Comparison of ENCODE assay signal across 8 cellular contexts in the genomic region with DNA sequence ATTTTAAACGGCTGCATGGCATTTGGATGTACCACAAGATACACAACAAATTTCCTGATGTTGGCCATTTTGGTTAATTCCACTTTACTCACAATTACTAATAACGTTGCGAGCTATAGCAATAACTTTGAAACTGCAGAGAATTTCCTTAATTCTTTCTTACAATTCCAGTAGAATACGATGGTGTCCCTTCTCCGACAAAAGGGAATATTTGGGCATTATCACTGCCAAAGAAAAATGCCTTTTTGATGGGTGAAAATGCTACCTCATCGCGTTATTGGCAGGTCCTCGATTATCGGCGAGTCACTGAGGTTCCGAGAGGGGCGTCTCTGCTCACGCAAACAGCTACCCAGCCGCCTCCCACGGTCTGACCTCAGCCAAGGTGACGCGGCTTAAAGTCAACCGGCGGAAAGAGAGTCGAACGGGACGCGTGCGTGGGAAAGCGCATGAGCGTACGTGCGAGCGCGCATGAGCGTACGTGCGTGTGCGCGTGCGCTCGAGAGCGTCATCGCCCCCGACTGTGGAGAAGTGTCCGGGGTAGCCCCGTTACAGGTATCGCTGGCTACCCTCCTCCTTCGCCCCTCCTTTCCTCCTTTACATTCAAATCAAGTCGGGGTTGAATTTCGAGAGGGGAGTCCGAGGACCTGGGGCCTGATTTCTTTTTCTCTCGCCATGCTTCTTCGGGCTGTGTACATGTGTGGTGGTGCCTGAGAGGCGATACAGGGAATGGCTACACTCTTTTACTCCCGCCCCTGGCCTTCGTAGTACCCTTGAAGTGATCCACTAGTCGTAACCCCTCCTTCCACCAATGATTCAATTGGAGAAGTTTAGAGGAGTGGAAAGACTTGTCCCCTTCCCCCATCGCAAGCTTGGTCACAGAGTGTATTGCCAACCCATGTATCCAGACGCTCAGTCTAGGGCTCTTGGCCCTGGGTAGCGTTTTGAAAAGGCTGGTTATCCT. TPM values are rescaled to one million over a fixed set of nuclear protein-coding genes. Genes with fewer than 3 reads are reported as not detected.
A peak's percentile ranks its signal among the peaks of the same experiment; 100 is the strongest.
DNase-seq lines count a peak whose midpoint lies in the region; ATAC-seq, FAIRE-seq and TF ChIP-seq lines count a peak whose summit lies in the region.

A gene (plus strand): TSS at position 495 of the 961 bp plus-strand sequence. CDS start 931 bp downstream, outside the sequence.

- peak; percentile 17 for FAIRE-seq in TTC549 (lab: Jason Lieb, UNC)

- TF ChIP-seq EP300 in sigmoid colon (IDR thresholded peaks at IDR 0.05): peak in 3 of 4 donors; percentile 72 to 95 (median 90)

- TF ChIP-seq CTCF in body of pancreas (IDR thresholded peaks at IDR 0.05) (peak in 1 of 7 experiments; percentile 8), sigmoid colon (IDR thresholded peaks at IDR 0.05) (no peak)

- no peaks in the 10 kb centered on the region for H3K9me3 ChIP-seq in body of pancreas
- no peaks in the 10 kb centered on the region for H3K9me3 ChIP-seq in iPS DF 6.9 (ENCODE audit: control insufficient read depth, insufficient read depth, low read length)
- no peaks in the 10 kb centered on the region for H3K9me3 ChIP-seq in sigmoid colon

- ATAC-seq in HG03064 (IDR thresholded peaks at IDR 0.05; ENCODE audit: low read depth, unreplicated experiment): peak; percentile 92
- ATAC-seq in body of pancreas: peak; percentile 99

- TF ChIP-seq POLR2A in GM18526 (IDR thresholded peaks at IDR 0.05; ENCODE audit: extremely low read depth, insufficient read length) (peak; percentile 89), body of pancreas (IDR thresholded peaks at IDR 0.05) (peak; percentile 76 to 93 (median 92)), sigmoid colon (IDR thresholded peaks at IDR 0.05) (peak; percentile 61 to 86)

- intact Hi-C loops in body of pancreas (cut with DNase I) (loop anchor here (10.0 kb wide), 1 partner anchor 115 kb away; no protein-coding TSS in a partner anchor), sigmoid colon (cut with DNase I) (loop anchor here (5.0 to 10.0 kb wide), 2 partner anchors 363 to 1695 kb away; a partner anchor contains a TSS)

- peak within 1 kb of the TSS; percentile 78 to 89 (median 83) for H3K27ac ChIP-seq in body of pancreas
- H3K27ac ChIP-seq in iPS DF 6.9 (ENCODE audit: low read length): no peak within 1 kb of the TSS
- peak within 1 kb of the TSS; percentile 81 to 89 (median 88) for H3K27ac ChIP-seq in sigmoid colon

- DNase-seq in A172 (ENCODE audit: low spot score) (peak; percentile 71), NCI-H2107 treated with DMSO at 0.1 percent for 48 hours (lab: John Stamatoyannopoulos, UW; ENCODE audit: unreplicated experiment) (peak; percentile 20), body of pancreas (peak; percentile 93 to 96 (median 94)), iPS DF 6.9 (ENCODE audit: low read depth, low spot score) (peak; percentile 60), sigmoid colon (peak; percentile 95)

- H3K4me3 ChIP-seq in body of pancreas (peak within 1 kb of the TSS; percentile 30 to 48), iPS DF 6.9 (ENCODE audit: low read length) (peak within 1 kb of the TSS; percentile 39; the same call in 1 of the 2 replicates), sigmoid colon (peak within 1 kb of the TSS; percentile 53 to 66 (median 64))

- WGBS in body of pancreas, 2 donors: 0% methylated on average over 28 to 56 of the region's 56 CpGs
- no CpG with 5 or more reads among the region's 56 CpGs for WGBS in iPS DF 6.9 (ENCODE audit: insufficient coverage, insufficient read length)
- WGBS in sigmoid colon, 2 donors: 1% methylated on average over 56 of the region's 56 CpGs

- no peaks in the 10 kb centered on the region for H3K36me3 ChIP-seq in body of pancreas (replicated peaks in 1 of 2; ENCODE audit: insufficient read depth in 1 of 2, low read depth in 2 of 2)
- no peaks in the 10 kb centered on the region for H3K36me3 ChIP-seq in iPS DF 6.9 (ENCODE audit: control insufficient read depth, insufficient read depth, low read length)
- H3K36me3 ChIP-seq in sigmoid colon: peaks cover 0 to 12% (median 0%) of the 10 kb centered on the region in 4 donors

- H3K27me3 ChIP-seq in body of pancreas (no peaks in the 10 kb centered on the region), iPS DF 6.9 (ENCODE audit: control insufficient read depth, insufficient read depth, low read length) (no peaks in the 10 kb centered on the region), sigmoid colon (no peaks in the 10 kb centered on the region)

- H3K4me1 ChIP-seq in body of pancreas (peaks cover 55% of the 10 kb centered on the region), iPS DF 6.9 (ENCODE audit: control insufficient read depth, insufficient read depth, low read length) (no peaks in the 10 kb centered on the region; the same call in 1 of the 2 replicates), sigmoid colon (peaks cover 0 to 38% (median 12%) of the 10 kb centered on the region in 4 donors)

RNA-seq across cellular contexts. Expression of the gene that starts here (rescaled TPM):
- total RNA-seq in A172 (2014; rRNA removed; shearing (Covaris generic)): 24.5 and 24.7 TPM in 2 replicates
- total RNA-seq in body of pancreas (1 to 10 TPM; 5.3 to 7.0 TPM), sigmoid colon (1 to 10 TPM; 4.3 to 7.8 (median 5.6) TPM)
- polyA plus RNA-seq in sigmoid colon: 10 to 100 TPM; 10.8 to 29.4 (median 15.7) TPM

Comparison
In these comparisons a context has a peak if more than half of its experiments do, and no peak if none do; other contexts are left out.
1. DNase-seq: peak in every context shown above with its lines; median percentile 95 in sigmoid colon; 94 in body of pancreas; 71 in A172; 60 in iPS DF 6.9; 20 in NCI-H2107 treated with DMSO at 0.1 percent for 48 hours.